1 cellular context compared by ENCODE assay signal in genomic region chr4:168880811-168881595, GRCh38.
TF ChIP-seq lines count a peak whose summit lies in the region.

No MANE protein-coding gene starts in this region.

TF ChIP-seq in HepG2, 621 proteins besides CTCF, POLR2A, EP300 and RAD21 (continued from another document and continues in another):
- TF ChIP-seq ATF5 (CRISPR knock-in tag; IDR thresholded peaks at IDR 0.05; ENCODE audit: low read depth) (no peak), RERE (CRISPR knock-in tag; IDR thresholded peaks at IDR 0.05; ENCODE audit: low read depth) (peak; percentile 57; the same call in 1 of the 2 replicates), BCL6 (CRISPR knock-in tag; IDR thresholded peaks at IDR 0.05) (peak; percentile 80), BRF2 (CRISPR knock-in tag; IDR thresholded peaks at IDR 0.05) (no peak), SOX5 (CRISPR knock-in tag; IDR thresholded peaks at IDR 0.05; ENCODE audit: borderline replicate concordance) (peak; percentile 40; the same call in 1 of the 2 replicates), ARID2 (CRISPR knock-in tag; IDR thresholded peaks at IDR 0.05; ENCODE audit: borderline replicate concordance) (no peak), HDAC1 (CRISPR knock-in tag; IDR thresholded peaks at IDR 0.05) (peak; percentile 47; the same call in 1 of the 2 replicates), ZNF446 (CRISPR knock-in tag; IDR thresholded peaks at IDR 0.05) (no peak), ARID5B (CRISPR knock-in tag; IDR thresholded peaks at IDR 0.05) (peak; percentile 42), ZNF362 (CRISPR knock-in tag; IDR thresholded peaks at IDR 0.05; ENCODE audit: borderline replicate concordance) (peak; percentile 12; the same call in 1 of the 2 replicates), THAP9 (CRISPR knock-in tag; IDR thresholded peaks at IDR 0.05; ENCODE audit: borderline replicate concordance) (no peak), MZF1 (CRISPR knock-in tag; IDR thresholded peaks at IDR 0.05; ENCODE audit: borderline replicate concordance) (no peak), AHDC1 (CRISPR knock-in tag; IDR thresholded peaks at IDR 0.05; ENCODE audit: borderline replicate concordance) (peak; percentile 87; the same call in 1 of the 2 replicates), GFI1 (CRISPR knock-in tag; IDR thresholded peaks at IDR 0.05; ENCODE audit: borderline replicate concordance) (peak; percentile 89), NR2F1 (CRISPR knock-in tag; IDR thresholded peaks at IDR 0.05) (peak; percentile 67 to 80; a peak in 3 of 4 replicates), POGZ (CRISPR knock-in tag; IDR thresholded peaks at IDR 0.05) (peak; percentile 58; the same call in 1 of the 2 replicates), STAG1 (CRISPR knock-in tag; IDR thresholded peaks at IDR 0.05) (no peak), ZNF589 (CRISPR knock-in tag; conservative IDR thresholded peaks at IDR 0.05) (no peak), SALL1 (CRISPR knock-in tag; IDR thresholded peaks at IDR 0.05) (0 out of 2 replicates have a peak, but pooled peaks have one; percentile 21), FOXJ3 (CRISPR knock-in tag; IDR thresholded peaks at IDR 0.05; ENCODE audit: borderline replicate concordance) (no peak), NR2F6 (IDR thresholded peaks at IDR 0.05) (peak; percentile 89), NR2F6 (CRISPR knock-in tag; IDR thresholded peaks at IDR 0.05) (peak; percentile 90), SOX6 (IDR thresholded peaks at IDR 0.05) (no peak), SOX6 (CRISPR knock-in tag; IDR thresholded peaks at IDR 0.05) (peak; percentile 72), GATAD2A (CRISPR knock-in tag; IDR thresholded peaks at IDR 0.05) (peak; percentile 35; the same call in 1 of the 2 replicates), PAXIP1 (CRISPR knock-in tag; conservative IDR thresholded peaks at IDR 0.05) (peak; percentile 49), SRSF9 (IDR thresholded peaks at IDR 0.05; ENCODE audit: borderline replicate concordance, insufficient read depth, low read depth, low read length, poor library complexity, severe bottlenecking) (no peak)
